8 cellular contexts compared by ENCODE assay signal in genomic region chr7:38502848-38503247, GRCh38.
"Had no signal": no experiment of that assay in that cellular context is flagged by ENCODE, and none has a peak within 500 bp of the region (broad histone marks: within the 10 kb centered on the region; RNA-seq: fewer than 3 reads in every experiment).

No MANE protein-coding gene starts in this region.

- ATAC-seq: GM12878 had no signal

- FAIRE-seq: G401.6, GM12878, GM12891, GM12892, GM18507, GM19239 had no signal

- DNase-seq: GDM1, GF-D8 had no signal

- H3K4me3 ChIP-seq: GM12878 had no signal
